ENCODE assay signal across 10 cellular contexts in the genomic region with DNA sequence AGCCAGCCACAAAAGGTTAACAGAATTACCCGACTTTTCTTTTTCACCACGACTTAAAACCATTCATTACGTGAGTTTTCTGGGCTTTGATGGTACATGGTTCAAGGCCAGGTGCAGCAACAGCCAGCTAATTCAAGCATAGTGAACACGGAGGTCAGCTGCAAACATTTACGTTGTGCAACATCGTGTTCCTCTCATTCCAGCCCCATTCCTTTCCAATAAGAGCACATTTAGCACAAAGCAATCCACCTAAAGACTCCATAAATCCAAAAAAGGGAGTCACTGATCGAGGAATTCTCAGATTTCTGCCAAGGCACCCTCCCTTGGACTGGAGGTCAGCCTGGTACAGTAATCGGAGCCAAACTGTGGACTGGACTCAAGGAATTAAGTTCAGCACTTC. TPM values are rescaled to one million over a fixed set of nuclear protein-coding genes. Genes with fewer than 3 reads are reported as not detected.
DNase-seq lines count a peak whose midpoint lies in the region; ATAC-seq and TF ChIP-seq lines count a peak whose summit lies in the region.
"Had no signal": no experiment of that assay in that cellular context is flagged by ENCODE, and none has a peak within 500 bp of the region (broad histone marks: within the 10 kb centered on the region; RNA-seq: fewer than 3 reads in every experiment).

No MANE protein-coding gene starts in this region.

- H3K4me1 Mint-ChIP-seq in naive thymus-derived CD8-positive, alpha-beta T cell: peaks cover 1 to 22% (median 19%) of the 10 kb centered on the region in 4 donors
- H3K4me1 Mint-ChIP-seq in natural killer cell treated with Interleukin-12 subunit alpha and Interleukin-12 subunit beta and Interleukin-15 and Interleukin-18, amount 100 ng/mL, for 72 hours (ENCODE audit: low read depth in 2 of 2): peaks cover 13 to 15% of the 10 kb centered on the region in 2 donors
- H3K4me1 Mint-ChIP-seq in CD14-positive monocyte: peaks cover 12% of the 10 kb centered on the region

- DNase-seq in BJ (ENCODE audit: low read depth) (peak; percentile 78), dorsolateral prefrontal cortex (no peak), CD14-positive monocyte (ENCODE audit: low spot score) (no peak), HPDE6-E6E7 (ENCODE audit: extremely low spot score) (no peak)
- peak; percentile 64 for DNase-seq in Jurkat, Clone E6-1 (ENCODE audit: low read depth, low spot score)
- no peak for DNase-seq in naive thymus-derived CD8-positive, alpha-beta T cell
- no peak for DNase-seq in natural killer cell treated with Interleukin-12 subunit alpha and Interleukin-12 subunit beta and Interleukin-15 and Interleukin-18, amount 100 ng/mL, for 72 hours (ENCODE audit: low spot score)
- DNase-seq: activated effector memory CD4-positive, alpha-beta T cell treated with anti-CD3 and anti-CD28 coated beads, Interleukin-2, amount 50 U/mL, for 16 hours; NCI-H2081 treated with DMSO at 0.1 percent for 48 hours had no signal

- intact Hi-C loops in dorsolateral prefrontal cortex (cut with DNase I): no loop called here
- intact Hi-C loops in CD14-positive monocyte (cut with micrococcal nuclease): no loop called here

- H3K4me3 Mint-ChIP-seq in naive thymus-derived CD8-positive, alpha-beta T cell: peak overlapping the region in 7 of 10 donors; percentile 8 to 63 (median 26)
- no peak overlapping the region for H3K4me3 Mint-ChIP-seq in natural killer cell treated with Interleukin-12 subunit alpha and Interleukin-12 subunit beta and Interleukin-15 and Interleukin-18, amount 100 ng/mL, for 72 hours
- no peak overlapping the region for H3K4me3 Mint-ChIP-seq in CD14-positive monocyte

- H3K4me3 ChIP-seq in BJ (ENCODE audit: low read depth, low read length): no peak overlapping the region
- H3K4me3 ChIP-seq in Jurkat, Clone E6-1 (ENCODE audit: low read length): peak overlapping the region; percentile 41
- H3K4me3 ChIP-seq in dorsolateral prefrontal cortex: peak overlapping the region in 22 of 59 donors; percentile 0 to 37 (median 14)

- no peaks in the 10 kb centered on the region for H3K27me3 ChIP-seq in BJ (ENCODE audit: control insufficient read depth, insufficient read depth, low read length)
- peaks cover 0 to 15% (median 0%) of the 10 kb centered on the region in 45 donors for H3K27me3 ChIP-seq in dorsolateral prefrontal cortex

- H3K36me3 ChIP-seq in BJ (ENCODE audit: control insufficient read depth, insufficient read depth, low read length): no peaks in the 10 kb centered on the region

- H3K9me3 Mint-ChIP-seq in naive thymus-derived CD8-positive, alpha-beta T cell: no peaks in the 10 kb centered on the region
- no peaks in the 10 kb centered on the region for H3K9me3 Mint-ChIP-seq in natural killer cell treated with Interleukin-12 subunit alpha and Interleukin-12 subunit beta and Interleukin-15 and Interleukin-18, amount 100 ng/mL, for 72 hours
- no peaks in the 10 kb centered on the region for H3K9me3 Mint-ChIP-seq in CD14-positive monocyte

- CTCF ChIA-PET in BJ (lab: Yijun Ruan, JAX): interaction anchor here (0.7 to 2.4 kb wide), 5 partner anchors 133 to 418 kb away, joined by 3 to 7 read pairs (median 3); no protein-coding TSS in a partner anchor

- no peak for ATAC-seq in naive thymus-derived CD8-positive, alpha-beta T cell
- no peak for ATAC-seq in GM19452 (IDR thresholded peaks at IDR 0.05; ENCODE audit: unreplicated experiment)
- no peak for ATAC-seq in natural killer cell treated with Interleukin-12 subunit alpha and Interleukin-12 subunit beta and Interleukin-15 and Interleukin-18, amount 100 ng/mL, for 72 hours

- TF ChIP-seq CTCF in BJ (IDR thresholded peaks at IDR 0.05; ENCODE audit: insufficient read depth, low read depth, low read length): no peak
- TF ChIP-seq CTCF in dorsolateral prefrontal cortex (IDR thresholded peaks at IDR 0.05 in 54 of 56, conservative IDR thresholded peaks at IDR 0.05 in 2 of 56; ENCODE audit: low read depth in 1 of 56, partially characterized antibody in 56 of 56): no peak
- no peak for TF ChIP-seq CTCF in CD14-positive monocyte (IDR thresholded peaks at IDR 0.05)

- peak overlapping the region in 4 of 10 donors; percentile 36 to 63 (median 52) for H3K27ac Mint-ChIP-seq in naive thymus-derived CD8-positive, alpha-beta T cell
- no peak overlapping the region for H3K27ac Mint-ChIP-seq in natural killer cell treated with Interleukin-12 subunit alpha and Interleukin-12 subunit beta and Interleukin-15 and Interleukin-18, amount 100 ng/mL, for 72 hours
- no peak overlapping the region for H3K27ac Mint-ChIP-seq in CD14-positive monocyte

- POLR2A ChIA-PET in BJ (lab: Charles Lee): interaction anchor here (0.6 kb wide), 2 partner anchors 48 to 211 kb away, joined by 3 to 15 read pairs; no protein-coding TSS in a partner anchor
- POLR2A ChIA-PET in naive thymus-derived CD8-positive, alpha-beta T cell (lab: Charles Lee): no interaction called here

- no peaks in the 10 kb centered on the region for H3K36me3 Mint-ChIP-seq in naive thymus-derived CD8-positive, alpha-beta T cell
- no peaks in the 10 kb centered on the region for H3K36me3 Mint-ChIP-seq in natural killer cell treated with Interleukin-12 subunit alpha and Interleukin-12 subunit beta and Interleukin-15 and Interleukin-18, amount 100 ng/mL, for 72 hours
- peaks cover 4 to 5% of the 10 kb centered on the region in 2 donors for H3K36me3 Mint-ChIP-seq in CD14-positive monocyte

- H3K27me3 Mint-ChIP-seq in naive thymus-derived CD8-positive, alpha-beta T cell: no peaks in the 10 kb centered on the region
- H3K27me3 Mint-ChIP-seq in natural killer cell treated with Interleukin-12 subunit alpha and Interleukin-12 subunit beta and Interleukin-15 and Interleukin-18, amount 100 ng/mL, for 72 hours: peaks cover 0 to 5% of the 10 kb centered on the region in 2 donors
- no peaks in the 10 kb centered on the region for H3K27me3 Mint-ChIP-seq in CD14-positive monocyte (ENCODE audit: low read depth in 3 of 3)

- peak overlapping the region in 42 of 59 donors; percentile 0 to 79 (median 50) for H3K27ac ChIP-seq in dorsolateral prefrontal cortex

RNA-seq across cellular contexts. Expression of gene NREP, which starts 14.4 kb away (rescaled TPM):
- 387 and 609 TPM in 2 replicates for polyA plus RNA-seq in BJ (2011; rRNA removed)
- polyA minus RNA-seq in BJ (2011; rRNA and poly(A)+ RNA removed): 227 and 255 TPM in 2 replicates
- polyA plus RNA-seq in Jurkat, Clone E6-1 (2012; ENCODE audit: insufficient read depth, insufficient read length): 86.2 TPM
- total RNA-seq in dorsolateral prefrontal cortex: 100 to 1,000 TPM in 35 of 120 experiments, 10 to 100 TPM in 85; 34.6 to 131 (median 85.8) TPM
- 1 to 10 TPM; 6.8 to 8.9 TPM for total RNA-seq in naive thymus-derived CD8-positive, alpha-beta T cell
- polyA plus RNA-seq in naive thymus-derived CD8-positive, alpha-beta T cell: 10 to 100 TPM; 11.1 to 19.3 (median 11.6) TPM
- 1 to 10 TPM; 5.5 to 7.7 TPM for total RNA-seq in natural killer cell treated with Interleukin-12 subunit alpha and Interleukin-12 subunit beta and Interleukin-15 and Interleukin-18, amount 100 ng/mL, for 72 hours
- 10 to 100 TPM; 17.1 to 23.6 TPM for polyA plus RNA-seq in CD14-positive monocyte

Comparison
In these comparisons a context has a peak if more than half of its experiments do, and no peak if none do; other contexts are left out.
1. DNase-seq: peak in BJ (single experiment) and Jurkat, Clone E6-1 (single experiment); none in dorsolateral prefrontal cortex (0 of 10), naive thymus-derived CD8-positive, alpha-beta T cell (0 of 10), natural killer cell treated with Interleukin-12 subunit alpha and Interleukin-12 subunit beta and Interleukin-15 and Interleukin-18, amount 100 ng/mL, for 72 hours (single experiment), CD14-positive monocyte (single experiment) and HPDE6-E6E7 (single experiment).
2. H3K4me3 Mint-ChIP-seq: peak in naive thymus-derived CD8-positive, alpha-beta T cell (7 of 10); none in natural killer cell treated with Interleukin-12 subunit alpha and Interleukin-12 subunit beta and Interleukin-15 and Interleukin-18, amount 100 ng/mL, for 72 hours (single experiment) and CD14-positive monocyte (0 of 2).